ENCODE assay signal across 21 cellular contexts in the genomic region with DNA sequence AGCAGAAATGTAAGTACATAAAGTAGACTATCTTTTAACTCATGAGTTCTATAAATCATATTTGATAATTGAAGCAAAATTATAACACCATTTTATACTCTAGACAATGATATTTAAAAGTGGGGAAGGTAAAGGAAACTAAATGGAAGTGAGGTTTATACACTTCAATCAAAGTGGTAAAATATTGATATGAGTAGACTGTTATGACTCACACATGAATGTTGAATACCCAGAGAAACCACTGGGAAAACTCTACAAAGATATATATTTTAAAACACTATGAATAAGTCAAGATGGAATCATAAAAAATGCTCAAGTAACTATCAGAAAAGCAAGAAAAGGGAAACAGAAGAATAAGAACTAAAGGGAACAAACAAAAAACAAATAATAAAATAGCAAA. TPM values are rescaled to one million over a fixed set of nuclear protein-coding genes. Genes with fewer than 3 reads are reported as not detected.
"Had no signal": no experiment of that assay in that cellular context is flagged by ENCODE, and none has a peak within 500 bp of the region (broad histone marks: within the 10 kb centered on the region; RNA-seq: fewer than 3 reads in every experiment).

No MANE protein-coding gene starts in this region.

- H3K9me3 Mint-ChIP-seq: activated CD4-positive, alpha-beta T cell treated with anti-CD3 and anti-CD28 coated beads, Interleukin-2, amount 10 ng/mL, durations not matched to agents 7 days and 5 days; nephron; stimulated activated memory B cell treated with anti-CD40 and anti-IgM and Interleukin-4, amounts not matched to agents 10 μg/mL and 1 μg/mL and 100 μg/mL, for 72 hours; WTC11 had no signal

- ATAC-seq: gastroesophageal sphincter; heart left ventricle; left lobe of liver; stimulated activated memory B cell treated with anti-CD40 and anti-IgM and Interleukin-4, amounts not matched to agents 10 μg/mL and 1 μg/mL and 100 μg/mL, for 72 hours; upper lobe of right lung; WTC11 had no signal

- DNase-seq: activated CD4-positive, alpha-beta T cell treated with anti-CD3 and anti-CD28 coated beads, Interleukin-2, amount 10 ng/mL, durations not matched to agents 7 days and 5 days; activated CD8-positive, alpha-beta memory T cell treated with anti-CD3 and anti-CD28 coated beads for 24 hours; activated CD8-positive, alpha-beta memory T cell treated with anti-CD3 and anti-CD28 coated beads, Interleukin-2, amount 50 U/mL, for 48 hours; activated naive CD4-positive, alpha-beta T cell; adrenal gland; cerebellar nuclear complex; effector CD4-positive, alpha-beta T cell; heart left ventricle; kidney; posterior cingulate gyrus; sigmoid colon; stimulated activated CD4-positive, alpha-beta T cell treated with anti-CD3 and anti-CD28 coated beads, Interleukin-4, amount 100 ng/mL, for 24 hours; upper lobe of right lung had no signal

- H3K9me3 ChIP-seq: adrenal gland, esophagus muscularis mucosa, gastroesophageal sphincter, heart left ventricle, sigmoid colon, upper lobe of right lung had no signal

- H3K4me1 ChIP-seq: adrenal gland, esophagus muscularis mucosa, gastroesophageal sphincter, sigmoid colon, upper lobe of right lung had no signal

- H3K27ac ChIP-seq: adrenal gland, esophagus muscularis mucosa, gastroesophageal sphincter, heart left ventricle, sigmoid colon, upper lobe of right lung had no signal

- H3K4me1 Mint-ChIP-seq: activated CD4-positive, alpha-beta T cell treated with anti-CD3 and anti-CD28 coated beads, Interleukin-2, amount 10 ng/mL, durations not matched to agents 7 days and 5 days; mesothelial cell of epicardium; stimulated activated memory B cell treated with anti-CD40 and anti-IgM and Interleukin-4, amounts not matched to agents 10 μg/mL and 1 μg/mL and 100 μg/mL, for 72 hours; WTC11 had no signal

- H3K27ac Mint-ChIP-seq: activated CD4-positive, alpha-beta T cell treated with anti-CD3 and anti-CD28 coated beads, Interleukin-2, amount 10 ng/mL, durations not matched to agents 7 days and 5 days; mesothelial cell of epicardium; stimulated activated memory B cell treated with anti-CD40 and anti-IgM and Interleukin-4, amounts not matched to agents 10 μg/mL and 1 μg/mL and 100 μg/mL, for 72 hours; WTC11 had no signal

- H3K27me3 Mint-ChIP-seq: stimulated activated memory B cell treated with anti-CD40 and anti-IgM and Interleukin-4, amounts not matched to agents 10 μg/mL and 1 μg/mL and 100 μg/mL, for 72 hours had no signal

- H3K36me3 Mint-ChIP-seq: mesothelial cell of epicardium; stimulated activated memory B cell treated with anti-CD40 and anti-IgM and Interleukin-4, amounts not matched to agents 10 μg/mL and 1 μg/mL and 100 μg/mL, for 72 hours; WTC11 had no signal

- H3K4me3 ChIP-seq: adrenal gland, esophagus muscularis mucosa, gastroesophageal sphincter, heart left ventricle, lung, sigmoid colon, upper lobe of right lung had no signal

- H3K27me3 ChIP-seq: gastroesophageal sphincter, sigmoid colon, upper lobe of right lung had no signal

- H3K4me3 Mint-ChIP-seq: activated CD4-positive, alpha-beta T cell treated with anti-CD3 and anti-CD28 coated beads, Interleukin-2, amount 10 ng/mL, durations not matched to agents 7 days and 5 days; mesothelial cell of epicardium; nephron; stimulated activated memory B cell treated with anti-CD40 and anti-IgM and Interleukin-4, amounts not matched to agents 10 μg/mL and 1 μg/mL and 100 μg/mL, for 72 hours; WTC11 had no signal

- H3K36me3 ChIP-seq: adrenal gland, esophagus muscularis mucosa, gastroesophageal sphincter, heart left ventricle, sigmoid colon, upper lobe of right lung had no signal

RNA-seq across cellular contexts. Expression of a gene that starts 8.4 kb away (rescaled TPM):
- total RNA-seq: gastroesophageal sphincter, left lobe of liver had no signal
- polyA plus RNA-seq: heart left ventricle had no signal
